In the genomic region with DNA sequence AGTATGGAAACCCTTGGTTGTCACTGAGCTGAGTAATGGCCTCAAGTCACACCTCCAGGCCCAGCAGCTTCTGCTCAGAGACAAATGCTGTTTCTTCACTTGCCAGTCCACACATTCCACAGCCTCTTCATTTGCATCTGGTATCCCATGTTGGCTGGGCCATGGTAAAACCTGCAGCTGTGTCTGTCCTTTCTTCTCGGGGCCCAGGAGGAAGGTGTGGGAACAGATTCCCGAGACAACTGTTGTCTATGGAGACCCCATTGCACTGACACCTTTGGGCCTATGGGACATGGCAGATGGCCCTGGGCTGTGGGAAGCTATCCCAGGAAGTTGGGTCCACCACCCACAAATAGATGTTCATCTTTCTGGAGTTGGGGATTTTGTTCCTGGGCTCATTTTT, we compare ENCODE assay signal across 28 cellular contexts.
DNase-seq lines count a peak whose midpoint lies in the region; ATAC-seq and TF ChIP-seq lines count a peak whose summit lies in the region.
"Had no signal": no experiment of that assay in that cellular context is flagged by ENCODE, and none has a peak within 500 bp of the region (broad histone marks: within the 10 kb centered on the region; RNA-seq: fewer than 3 reads in every experiment).

No MANE protein-coding gene starts in this region.

- no peaks in the 10 kb centered on the region for H3K27me3 ChIP-seq in CD4-positive, alpha-beta T cell (ENCODE audit: control insufficient read depth, insufficient read depth, low read length)
- H3K27me3 ChIP-seq: BLaER1 treated with 17β-estradiol and CSF1 and Interleukin-3, amounts not matched to agents 10 nM and 100 nM; right lobe of liver; upper lobe of left lung had no signal

- intact Hi-C loops in CD4-positive, alpha-beta T cell (cut with DNase I, micrococcal nuclease), result no loop called here

- POLR2A ChIA-PET in activated naive CD8-positive, alpha-beta T cell treated with anti-CD3 and anti-CD28 coated beads, Interleukin-2, amount 10 ng/mL, durations not matched to agents 7 days and 5 days (lab: Charles Lee), result interaction anchor here (1.3 to 1.9 kb wide), 3 partner anchors 9 to 14 kb away, joined by 4 to 14 read pairs (median 4); no protein-coding TSS in a partner anchor
- POLR2A ChIA-PET in CD4-positive, alpha-beta T cell (lab: Charles Lee), result no interaction called here

- no peaks in the 10 kb centered on the region for H3K27me3 Mint-ChIP-seq in activated naive CD8-positive, alpha-beta T cell treated with anti-CD3 and anti-CD28 coated beads, Interleukin-2, amount 10 ng/mL, durations not matched to agents 7 days and 5 days
- no peaks in the 10 kb centered on the region for H3K27me3 Mint-ChIP-seq in activated naive CD8-positive, alpha-beta T cell treated with anti-CD3 and anti-CD28 coated beads for 36 hours
- peaks cover 3% of the 10 kb centered on the region for H3K27me3 Mint-ChIP-seq in activated naive CD8-positive, alpha-beta T cell treated with anti-CD3 and anti-CD28 coated beads, Interleukin-2, amount 50 U/mL, for 24 hours
- peaks cover 7% of the 10 kb centered on the region for H3K27me3 Mint-ChIP-seq in type B pancreatic cell
- no peaks in the 10 kb centered on the region for H3K27me3 Mint-ChIP-seq in CD4-positive, alpha-beta T cell

- H3K36me3 Mint-ChIP-seq in activated naive CD8-positive, alpha-beta T cell treated with anti-CD3 and anti-CD28 coated beads, Interleukin-2, amount 10 ng/mL, durations not matched to agents 7 days and 5 days, result peaks cover 8% of the 10 kb centered on the region
- H3K36me3 Mint-ChIP-seq in activated naive CD8-positive, alpha-beta T cell treated with anti-CD3 and anti-CD28 coated beads for 36 hours, result no peaks in the 10 kb centered on the region
- no peaks in the 10 kb centered on the region for H3K36me3 Mint-ChIP-seq in activated naive CD8-positive, alpha-beta T cell treated with anti-CD3 and anti-CD28 coated beads, Interleukin-2, amount 50 U/mL, for 24 hours (ENCODE audit: low read depth)
- no peaks in the 10 kb centered on the region for H3K36me3 Mint-ChIP-seq in type B pancreatic cell
- no peaks in the 10 kb centered on the region for H3K36me3 Mint-ChIP-seq in CD4-positive, alpha-beta T cell (ENCODE audit: low read depth)
- H3K36me3 Mint-ChIP-seq: activated naive CD4-positive, alpha-beta T cell treated with anti-CD3 and anti-CD28 coated beads, Interleukin-2, amount 50 U/mL, for 72 hours; stimulated activated effector memory CD8-positive, alpha-beta T cell treated with anti-CD3 and anti-CD28 coated beads, Interleukin-12 subunit alpha, Interleukin-12 subunit beta, amount 100 ng/mL, for 72 hours had no signal

- peak overlapping the region; percentile 85 for H3K27ac Mint-ChIP-seq in activated naive CD8-positive, alpha-beta T cell treated with anti-CD3 and anti-CD28 coated beads, Interleukin-2, amount 10 ng/mL, durations not matched to agents 7 days and 5 days
- no peak overlapping the region for H3K27ac Mint-ChIP-seq in activated naive CD8-positive, alpha-beta T cell treated with anti-CD3 and anti-CD28 coated beads for 36 hours
- no peak overlapping the region for H3K27ac Mint-ChIP-seq in activated naive CD8-positive, alpha-beta T cell treated with anti-CD3 and anti-CD28 coated beads, Interleukin-2, amount 50 U/mL, for 24 hours
- H3K27ac Mint-ChIP-seq in type B pancreatic cell, result no peak overlapping the region
- no peak overlapping the region for H3K27ac Mint-ChIP-seq in CD4-positive, alpha-beta T cell
- H3K27ac Mint-ChIP-seq: progenitor cell of endocrine pancreas; stimulated activated effector memory CD8-positive, alpha-beta T cell treated with anti-CD3 and anti-CD28 coated beads, Interleukin-12 subunit alpha, Interleukin-12 subunit beta, amount 100 ng/mL, for 72 hours had no signal

- no peaks in the 10 kb centered on the region for H3K9me3 ChIP-seq in CD4-positive, alpha-beta T cell (ENCODE audit: control insufficient read depth, low read length)
- H3K9me3 ChIP-seq: BLaER1 treated with 17β-estradiol and CSF1 and Interleukin-3, amounts not matched to agents 10 nM and 100 nM; Caco-2; lower lobe of right lung; neutrophil; right lobe of liver; upper lobe of left lung had no signal

- TF ChIP-seq CTCF in type B pancreatic cell (conservative IDR thresholded peaks at IDR 0.05), result no peak
- no peak for TF ChIP-seq CTCF in CD4-positive, alpha-beta T cell (IDR thresholded peaks at IDR 0.05)

- peak overlapping the region; percentile 6 for H3K4me3 Mint-ChIP-seq in activated naive CD8-positive, alpha-beta T cell treated with anti-CD3 and anti-CD28 coated beads, Interleukin-2, amount 10 ng/mL, durations not matched to agents 7 days and 5 days
- no peak overlapping the region for H3K4me3 Mint-ChIP-seq in activated naive CD8-positive, alpha-beta T cell treated with anti-CD3 and anti-CD28 coated beads for 36 hours
- H3K4me3 Mint-ChIP-seq in activated naive CD8-positive, alpha-beta T cell treated with anti-CD3 and anti-CD28 coated beads, Interleukin-2, amount 50 U/mL, for 24 hours, result no peak overlapping the region
- no peak overlapping the region for H3K4me3 Mint-ChIP-seq in type B pancreatic cell
- H3K4me3 Mint-ChIP-seq in CD4-positive, alpha-beta T cell, result no peak overlapping the region
- H3K4me3 Mint-ChIP-seq: stimulated activated effector memory CD8-positive, alpha-beta T cell treated with anti-CD3 and anti-CD28 coated beads, Interleukin-12 subunit alpha, Interleukin-12 subunit beta, amount 100 ng/mL, for 72 hours had no signal

- DNase-seq in activated naive CD8-positive, alpha-beta T cell treated with anti-CD3 and anti-CD28 coated beads, Interleukin-2, amount 10 ng/mL, durations not matched to agents 7 days and 5 days, result no peak
- DNase-seq in activated naive CD8-positive, alpha-beta T cell treated with anti-CD3 and anti-CD28 coated beads for 36 hours, result no peak
- DNase-seq in activated naive CD8-positive, alpha-beta T cell treated with anti-CD3 and anti-CD28 coated beads, Interleukin-2, amount 50 U/mL, for 24 hours, result no peak
- DNase-seq in type B pancreatic cell (ENCODE audit: extremely low spot score, unreplicated experiment) (peak; percentile 29), DMS53 (lab: John Stamatoyannopoulos, UW) (no peak), amygdala (lab: John Stamatoyannopoulos, UW) (no peak)
- DNase-seq in CD4-positive, alpha-beta T cell, result no peak
- DNase-seq: ACHN; Caco-2; caudate nucleus; cortex of kidney; H7; KBM-7; lower lobe of right lung; NCI-H1417 treated with DMSO at 0.1 percent for 48 hours; NCI-H2081 treated with DMSO at 0.1 percent for 48 hours; NCI-H345; stimulated activated CD4-positive, alpha-beta T cell treated with anti-CD3 and anti-CD28 coated beads, Interleukin-12 subunit alpha, Interleukin-12 subunit beta, amount 100 ng/mL, for 4 hours; stimulated activated CD4-positive, alpha-beta T cell treated with anti-CD3 and anti-CD28 coated beads, Interleukin-4, amount 100 ng/mL, for 24 hours; substantia nigra; upper lobe of left lung had no signal

- H3K27ac ChIP-seq in CD4-positive, alpha-beta T cell (ENCODE audit: low read depth, low read length), result no peak overlapping the region
- H3K27ac ChIP-seq: BLaER1 treated with 17β-estradiol and CSF1 and Interleukin-3, amounts not matched to agents 10 nM and 100 nM; lower lobe of right lung; neutrophil; right lobe of liver; upper lobe of left lung had no signal

- peaks cover 70% of the 10 kb centered on the region for H3K4me1 Mint-ChIP-seq in activated naive CD8-positive, alpha-beta T cell treated with anti-CD3 and anti-CD28 coated beads, Interleukin-2, amount 10 ng/mL, durations not matched to agents 7 days and 5 days
- H3K4me1 Mint-ChIP-seq in activated naive CD8-positive, alpha-beta T cell treated with anti-CD3 and anti-CD28 coated beads for 36 hours, result peaks cover 22% of the 10 kb centered on the region
- peaks cover 18% of the 10 kb centered on the region for H3K4me1 Mint-ChIP-seq in activated naive CD8-positive, alpha-beta T cell treated with anti-CD3 and anti-CD28 coated beads, Interleukin-2, amount 50 U/mL, for 24 hours
- H3K4me1 Mint-ChIP-seq in type B pancreatic cell (ENCODE audit: unreplicated experiment), result peaks cover 4% of the 10 kb centered on the region
- H3K4me1 Mint-ChIP-seq in CD4-positive, alpha-beta T cell (ENCODE audit: low read depth), result peaks cover 6% of the 10 kb centered on the region

- CTCF ChIA-PET in CD4-positive, alpha-beta T cell (lab: Charles Lee), result no interaction called here

- ATAC-seq in activated naive CD8-positive, alpha-beta T cell treated with anti-CD3 and anti-CD28 coated beads, Interleukin-2, amount 10 ng/mL, durations not matched to agents 7 days and 5 days (ENCODE audit: low read depth), result peak; percentile 35
- peak; percentile 28 for ATAC-seq in HG03342 (IDR thresholded peaks at IDR 0.05; ENCODE audit: unreplicated experiment)
- peak; percentile 17 for ATAC-seq in activated naive CD8-positive, alpha-beta T cell treated with anti-CD3 and anti-CD28 coated beads, Interleukin-2, amount 50 U/mL, for 24 hours
- ATAC-seq in CD4-positive, alpha-beta T cell (ENCODE audit: poor library complexity), result no peak
- ATAC-seq: activated naive CD4-positive, alpha-beta T cell treated with anti-CD3 and anti-CD28 coated beads, Interleukin-2, amount 50 U/mL, for 72 hours; lower lobe of right lung; right lobe of liver; stimulated activated effector memory CD8-positive, alpha-beta T cell treated with anti-CD3 and anti-CD28 coated beads, Interleukin-12 subunit alpha, Interleukin-12 subunit beta, amount 100 ng/mL, for 72 hours had no signal

- no peaks in the 10 kb centered on the region for H3K9me3 Mint-ChIP-seq in activated naive CD8-positive, alpha-beta T cell treated with anti-CD3 and anti-CD28 coated beads, Interleukin-2, amount 10 ng/mL, durations not matched to agents 7 days and 5 days
- no peaks in the 10 kb centered on the region for H3K9me3 Mint-ChIP-seq in activated naive CD8-positive, alpha-beta T cell treated with anti-CD3 and anti-CD28 coated beads for 36 hours
- H3K9me3 Mint-ChIP-seq in activated naive CD8-positive, alpha-beta T cell treated with anti-CD3 and anti-CD28 coated beads, Interleukin-2, amount 50 U/mL, for 24 hours, result no peaks in the 10 kb centered on the region
- no peaks in the 10 kb centered on the region for H3K9me3 Mint-ChIP-seq in type B pancreatic cell
- H3K9me3 Mint-ChIP-seq in CD4-positive, alpha-beta T cell, result no peaks in the 10 kb centered on the region
- H3K9me3 Mint-ChIP-seq: activated naive CD4-positive, alpha-beta T cell treated with anti-CD3 and anti-CD28 coated beads, Interleukin-2, amount 50 U/mL, for 72 hours; stimulated activated effector memory CD8-positive, alpha-beta T cell treated with anti-CD3 and anti-CD28 coated beads, Interleukin-12 subunit alpha, Interleukin-12 subunit beta, amount 100 ng/mL, for 72 hours had no signal
